Comparison of ENCODE assay signal across 10 cellular contexts in genomic region chr7:99459087-99459486, GRCh38. TPM values are rescaled to one million over a fixed set of nuclear protein-coding genes. Genes with fewer than 3 reads are reported as not detected.
A peak's percentile ranks its signal among the peaks of the same experiment; 100 is the strongest.
DNase-seq lines count a peak whose midpoint lies in the region; TF ChIP-seq lines count a peak whose summit lies in the region.
"Had no signal": no experiment of that assay in that cellular context is flagged by ENCODE, and none has a peak within 500 bp of the region (broad histone marks: within the 10 kb centered on the region; RNA-seq: fewer than 3 reads in every experiment).

No MANE protein-coding gene starts in this region.

- no peaks in the 10 kb centered on the region for H3K9me3 Mint-ChIP-seq in osteocyte (ENCODE audit: unreplicated experiment)

- peaks cover 3% of the 10 kb centered on the region for H3K4me1 Mint-ChIP-seq in osteocyte (ENCODE audit: unreplicated experiment)

- H3K4me3 Mint-ChIP-seq in osteocyte (ENCODE audit: unreplicated experiment), result no peak overlapping the region

- H3K27ac Mint-ChIP-seq in osteocyte (ENCODE audit: unreplicated experiment), result no peak overlapping the region

- peaks cover 23% of the 10 kb centered on the region for H3K36me3 Mint-ChIP-seq in osteocyte (ENCODE audit: unreplicated experiment)

- H3K27me3 Mint-ChIP-seq in osteocyte (ENCODE audit: unreplicated experiment), result no peaks in the 10 kb centered on the region

- DNase-seq in NCI-H82 (lab: John Stamatoyannopoulos, UW), result peak; percentile 66
- DNase-seq in NCI-H82 treated with DMSO at 0.1 percent for 48 hours (lab: John Stamatoyannopoulos, UW; ENCODE audit: unreplicated experiment), result no peak
- DNase-seq in NCI-H526 treated with DMSO at 0.1 percent for 48 hours (lab: John Stamatoyannopoulos, UW), result peak; percentile 12
- peak; percentile 15 for DNase-seq in astrocyte of the hippocampus (ENCODE audit: low read depth, low spot score)
- no peak for DNase-seq in osteocyte (ENCODE audit: extremely low spot score, unreplicated experiment)
- DNase-seq in NCI-H226, result no peak
- no peak for DNase-seq in DMS79 treated with DMSO at 0.1 percent for 48 hours (lab: John Stamatoyannopoulos, UW)
- DNase-seq in dedifferentiated amniotic fluid mesenchymal stem cell (ENCODE audit: extremely low spot score), result no peak
- DNase-seq: C1 segment of cervical spinal cord; stimulated activated CD4-positive, alpha-beta T cell treated with anti-CD3 and anti-CD28 coated beads, Interleukin-12 subunit alpha, Interleukin-12 subunit beta, amount 100 ng/mL, for 4 hours had no signal

- peak; percentile 27 for TF ChIP-seq CTCF in osteocyte (IDR thresholded peaks at IDR 0.05)

RNA-seq across cellular contexts. Expression of gene ATP5MF, which starts 6.9 kb away (rescaled TPM):
- total RNA-seq in osteocyte, result 251 and 253 TPM in 2 replicates

RNA-seq across cellular contexts. Expression of gene ZNF789, which starts 13.6 kb away (rescaled TPM):
- total RNA-seq in osteocyte, result 6.9 and 8.4 TPM in 2 replicates

RNA-seq across cellular contexts. Expression of gene CPSF4, which starts 20.3 kb away (rescaled TPM):
- total RNA-seq in osteocyte, result 32.3 and 37.9 TPM in 2 replicates

RNA-seq across cellular contexts. Expression of gene PTCD1, which starts 20.5 kb away (rescaled TPM):
- 5.7 and 10.5 TPM in 2 replicates for total RNA-seq in osteocyte

RNA-seq across cellular contexts. Expression of gene ZNF394, which starts 41.0 kb away (rescaled TPM):
- 23.8 and 24.4 TPM in 2 replicates for total RNA-seq in osteocyte

Comparison
In these comparisons a context has a peak if more than half of its experiments do, and no peak if none do; other contexts are left out.
1. DNase-seq: peak in NCI-H82 (single experiment), NCI-H526 treated with DMSO at 0.1 percent for 48 hours (single experiment) and astrocyte of the hippocampus (single experiment); none in NCI-H82 treated with DMSO at 0.1 percent for 48 hours (single experiment), osteocyte (single experiment), NCI-H226 (single experiment), DMS79 treated with DMSO at 0.1 percent for 48 hours (single experiment) and dedifferentiated amniotic fluid mesenchymal stem cell (single experiment).